1 cellular context compared by ENCODE assay signal in genomic region chr14:37994846-37995372, GRCh38.
TF ChIP-seq lines count a peak whose summit lies in the region.

No MANE protein-coding gene starts in this region.

TF ChIP-seq in H1, 55 proteins besides CTCF, POLR2A, EP300 and RAD21 (continued from another document):
- TF ChIP-seq YY1 (IDR thresholded peaks at IDR 0.05; ENCODE audit: low read depth, low read length): peak; percentile 92; the same call in 1 of the 2 replicates
- TF ChIP-seq SRF (IDR thresholded peaks at IDR 0.05; ENCODE audit: low read depth, low read length): peak; percentile 60
- no peak for TF ChIP-seq HDAC2 (IDR thresholded peaks at IDR 0.05; ENCODE audit: borderline replicate concordance in 1 of 2, low read depth in 2 of 2, low read length in 2 of 2)
- TF ChIP-seq CTBP2 (IDR thresholded peaks at IDR 0.05; ENCODE audit: borderline replicate concordance, insufficient read depth, insufficient read length, low read length): no peak
- no peak for TF ChIP-seq RFX5 (IDR thresholded peaks at IDR 0.05; ENCODE audit: borderline replicate concordance, low read depth, low read length)
- TF ChIP-seq RBBP5 (IDR thresholded peaks at IDR 0.05; ENCODE audit: borderline replicate concordance, low read depth, low read length): no peak
- TF ChIP-seq SP1 (IDR thresholded peaks at IDR 0.05; ENCODE audit: low read depth, low read length): no peak
- TF ChIP-seq SUZ12 (IDR thresholded peaks at IDR 0.05; ENCODE audit: low read length): no peak
